ENCODE assay signal across 8 cellular contexts in the genomic region with DNA sequence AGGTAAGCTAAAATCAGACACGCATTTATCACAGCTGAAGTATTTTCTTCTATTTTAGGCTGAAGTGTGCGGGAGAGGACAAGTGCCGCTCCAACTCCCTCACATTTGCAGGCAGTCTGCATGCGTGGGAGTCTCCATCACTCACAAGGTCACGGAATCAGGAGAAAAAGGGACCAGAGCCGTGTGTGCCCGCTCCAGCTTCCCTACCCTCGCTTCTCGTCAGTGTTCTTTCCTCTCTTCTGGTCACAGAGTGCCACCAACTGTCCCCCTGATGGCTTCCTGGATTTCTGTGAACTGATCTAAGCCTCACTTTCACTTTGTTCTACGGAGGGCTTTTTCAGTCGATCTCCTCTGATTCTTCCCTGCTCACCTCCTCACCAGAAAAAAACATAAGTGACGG.
DNase-seq lines count a peak whose midpoint lies in the region; ATAC-seq and TF ChIP-seq lines count a peak whose summit lies in the region.

No MANE protein-coding gene starts in this region.

- no peaks in the 10 kb centered on the region for H3K27me3 Mint-ChIP-seq in activated CD4-positive, alpha-beta T cell treated with anti-CD3 and anti-CD28 coated beads, Interleukin-2, amount 10 ng/mL, durations not matched to agents 24 days and 14 days

- no peak overlapping the region for H3K27ac Mint-ChIP-seq in activated CD4-positive, alpha-beta T cell treated with anti-CD3 and anti-CD28 coated beads, Interleukin-2, amount 10 ng/mL, durations not matched to agents 24 days and 14 days

- H3K4me3 ChIP-seq in fibroblast of the aortic adventitia (ENCODE audit: low read depth, low read length): peak overlapping the region; percentile 22
- H3K4me3 ChIP-seq in tibial artery: peak overlapping the region in 1 of 2 donors; percentile 7

- peak; percentile 57 for DNase-seq in activated CD4-positive, alpha-beta T cell treated with anti-CD3 and anti-CD28 coated beads, Interleukin-2, amount 10 ng/mL, durations not matched to agents 24 days and 14 days
- DNase-seq in activated CD4-positive, alpha-beta T cell treated with anti-CD3 and anti-CD28 coated beads for 1 hour: no peak
- peak; percentile 93 for DNase-seq in OCI-M1 (lab: John Stamatoyannopoulos, UW)
- no peak for DNase-seq in fibroblast of the aortic adventitia (ENCODE audit: low read depth)
- DNase-seq in stimulated activated CD4-positive, alpha-beta T cell treated with anti-CD3 and anti-CD28 coated beads, Interleukin-4, amount 100 ng/mL, for 24 hours: no peak
- no peak for DNase-seq in tibial artery
- DNase-seq in activated gamma-delta T cell (lab: John Stamatoyannopoulos, UW): no peak

- intact Hi-C loops in activated CD4-positive, alpha-beta T cell treated with anti-CD3 and anti-CD28 coated beads, Interleukin-2, amount 10 ng/mL, durations not matched to agents 24 days and 14 days (cut with micrococcal nuclease): no loop called here
- intact Hi-C loops in tibial artery (cut with DNase I; ENCODE audit: low total_unique reads): no loop called here

- H3K36me3 ChIP-seq in tibial artery: no peaks in the 10 kb centered on the region

- no peak overlapping the region for H3K27ac ChIP-seq in tibial artery

- no peaks in the 10 kb centered on the region for H3K4me1 ChIP-seq in tibial artery

- TF ChIP-seq CTCF in fibroblast of the aortic adventitia (IDR thresholded peaks at IDR 0.05; ENCODE audit: insufficient read depth, low read length) (no peak), tibial artery (IDR thresholded peaks at IDR 0.05) (no peak)

- peak; percentile 79 for ATAC-seq in HG02884 (IDR thresholded peaks at IDR 0.05; ENCODE audit: unreplicated experiment)

- no peaks in the 10 kb centered on the region for H3K36me3 Mint-ChIP-seq in activated CD4-positive, alpha-beta T cell treated with anti-CD3 and anti-CD28 coated beads, Interleukin-2, amount 10 ng/mL, durations not matched to agents 24 days and 14 days (ENCODE audit: low read depth)

- no peaks in the 10 kb centered on the region for H3K9me3 Mint-ChIP-seq in activated CD4-positive, alpha-beta T cell treated with anti-CD3 and anti-CD28 coated beads, Interleukin-2, amount 10 ng/mL, durations not matched to agents 24 days and 14 days

- peak overlapping the region; percentile 71 for H3K4me3 Mint-ChIP-seq in activated CD4-positive, alpha-beta T cell treated with anti-CD3 and anti-CD28 coated beads, Interleukin-2, amount 10 ng/mL, durations not matched to agents 24 days and 14 days

- H3K9me3 ChIP-seq in tibial artery: no peaks in the 10 kb centered on the region

- no peaks in the 10 kb centered on the region for H3K4me1 Mint-ChIP-seq in activated CD4-positive, alpha-beta T cell treated with anti-CD3 and anti-CD28 coated beads, Interleukin-2, amount 10 ng/mL, durations not matched to agents 24 days and 14 days

- no peaks in the 10 kb centered on the region for H3K27me3 ChIP-seq in tibial artery

Comparison
In these comparisons a context has a peak if more than half of its experiments do, and no peak if none do; other contexts are left out.
1. DNase-seq: peak in activated CD4-positive, alpha-beta T cell treated with anti-CD3 and anti-CD28 coated beads, Interleukin-2, amount 10 ng/mL, durations not matched to agents 24 days and 14 days (single experiment) and OCI-M1 (single experiment); none in activated CD4-positive, alpha-beta T cell treated with anti-CD3 and anti-CD28 coated beads for 1 hour (single experiment), fibroblast of the aortic adventitia (single experiment), stimulated activated CD4-positive, alpha-beta T cell treated with anti-CD3 and anti-CD28 coated beads, Interleukin-4, amount 100 ng/mL, for 24 hours (single experiment), tibial artery (0 of 2) and activated gamma-delta T cell (single experiment).